Comparison of ENCODE assay signal across 8 cellular contexts in the genomic region with DNA sequence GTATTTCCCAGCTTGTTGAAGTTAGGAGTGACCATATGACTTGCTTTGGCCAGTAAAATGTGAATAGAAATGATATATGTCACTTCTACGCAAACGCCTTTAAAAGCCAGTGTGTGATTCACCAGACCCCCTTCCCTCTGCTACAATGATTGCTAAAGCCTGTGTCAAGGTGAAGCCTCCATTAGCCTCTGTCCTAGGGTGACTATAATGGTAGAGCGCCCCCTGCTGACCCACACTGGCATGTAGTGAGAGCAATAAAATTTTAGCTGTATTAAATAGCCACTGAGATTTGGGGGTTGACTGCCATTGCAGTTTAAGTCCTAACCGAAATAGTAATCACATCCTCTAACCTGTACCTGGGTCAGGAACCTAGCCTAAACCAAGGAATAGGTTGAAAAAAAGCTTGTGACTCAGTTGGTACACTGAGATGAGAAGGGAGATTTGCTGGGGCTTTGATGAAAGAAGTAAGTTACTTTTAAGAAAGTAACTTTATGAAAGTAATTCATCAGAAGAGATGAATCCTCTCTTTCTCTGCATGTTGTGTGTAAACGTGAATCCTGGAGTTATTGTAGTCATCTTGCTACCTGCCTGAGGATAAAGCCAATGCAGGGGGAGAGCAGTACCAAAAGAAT. TPM values are rescaled to one million over a fixed set of nuclear protein-coding genes. Genes with fewer than 3 reads are reported as not detected.
DNase-seq lines count a peak whose midpoint lies in the region; ATAC-seq, FAIRE-seq and TF ChIP-seq lines count a peak whose summit lies in the region.

No MANE protein-coding gene starts in this region.

- no peaks in the 10 kb centered on the region for H3K9me3 ChIP-seq in HCT116 (ENCODE audit: control insufficient read depth in 1 of 2, insufficient read depth in 1 of 2, low read depth in 1 of 2, low read length in 2 of 2)
- H3K9me3 ChIP-seq in MM.1S (replicated peaks; ENCODE audit: insufficient read depth, low read length), result no peaks in the 10 kb centered on the region
- H3K9me3 ChIP-seq in adrenal gland (replicated peaks in 1 of 3), result no peaks in the 10 kb centered on the region
- H3K9me3 ChIP-seq in small intestine (ENCODE audit: control insufficient read depth, low read depth), result no peaks in the 10 kb centered on the region

- FAIRE-seq in small intestine (lab: Jason Lieb, UNC), result no peak

- no peaks in the 10 kb centered on the region for H3K36me3 ChIP-seq in HCT116 (ENCODE audit: control insufficient read depth in 1 of 2, insufficient read depth in 2 of 2, low read length in 2 of 2)
- H3K36me3 ChIP-seq in MM.1S (replicated peaks; ENCODE audit: insufficient read depth, low read length), result no peaks in the 10 kb centered on the region
- no peaks in the 10 kb centered on the region for H3K36me3 ChIP-seq in adrenal gland (replicated peaks in 1 of 2)
- no peaks in the 10 kb centered on the region for H3K36me3 ChIP-seq in small intestine (ENCODE audit: control insufficient read depth in 2 of 2, insufficient read depth in 2 of 2, low read length in 2 of 2)

- H4K20me1 ChIP-seq in HCT116 (ENCODE audit: insufficient read depth) (no peaks in the 10 kb centered on the region), MM.1S (ENCODE audit: insufficient read depth, low read length) (no peaks in the 10 kb centered on the region)

- ATAC-seq in HCT116, result peak; percentile 97

- POLR2A ChIA-PET in HCT116 (lab: Charles Lee), result no interaction called here

- no peak for TF ChIP-seq POLR2A in HCT116 (IDR thresholded peaks at IDR 0.05; ENCODE audit: borderline replicate concordance, extremely low read depth, insufficient read depth, insufficient read length)
- TF ChIP-seq POLR2A in adrenal gland (IDR thresholded peaks at IDR 0.05), result no peak

- peak; percentile 75 for TF ChIP-seq CTCF in GM12875 (IDR thresholded peaks at IDR 0.05; ENCODE audit: borderline replicate concordance, insufficient read depth, low read depth, low read length)
- peak; percentile 81 to 93 (median 89) for TF ChIP-seq CTCF in HCT116 (IDR thresholded peaks at IDR 0.05 in 2 of 3, conservative IDR thresholded peaks at IDR 0.05 in 1 of 3; ENCODE audit: borderline replicate concordance in 1 of 3, insufficient read depth in 1 of 3, low read depth in 2 of 3, low read length in 2 of 3)
- TF ChIP-seq CTCF in MM.1S (IDR thresholded peaks at IDR 0.05; ENCODE audit: low read length), result peak; percentile 91
- TF ChIP-seq CTCF in adrenal gland (IDR thresholded peaks at IDR 0.05), result peak; percentile 90 to 96 (median 94)

- H3K9me2 ChIP-seq in HCT116 (ENCODE audit: insufficient read depth) (no peaks in the 10 kb centered on the region), MM.1S (replicated peaks; ENCODE audit: insufficient read depth, low read length) (no peaks in the 10 kb centered on the region)

- BruUV-seq in HCT116 (replicated peaks; lab: Mats Ljungman, UMichigan), result no TSS peak

- DNase-seq in HCT116 (ENCODE audit: low read depth, low spot score), result peak; percentile 61
- DNase-seq in MM.1S, result peak; percentile 72
- DNase-seq in SW480 (ENCODE audit: low spot score), result peak; percentile 47
- peak; percentile 90 to 96 (median 92) for DNase-seq in adrenal gland
- DNase-seq in hepatic stellate cell (ENCODE audit: low spot score), result peak; percentile 29
- DNase-seq in small intestine, result peak; percentile 37
- no peak for DNase-seq in middle frontal gyrus (ENCODE audit: extremely low spot score, low spot score)

- no peak overlapping the region for H2AFZ ChIP-seq in HCT116 (ENCODE audit: low read depth, low read length, poor library complexity, severe bottlenecking)
- H2AFZ ChIP-seq in MM.1S (ENCODE audit: low read length), result no peak overlapping the region

- no peak overlapping the region for H3K4me2 ChIP-seq in HCT116 (ENCODE audit: low read length)
- no peak overlapping the region for H3K4me2 ChIP-seq in MM.1S (ENCODE audit: low read depth, low read length)

- H3K4me3 ChIP-seq in GM12875 (ENCODE audit: low read depth, low read length) (no peak overlapping the region), HCT116 (replicated peaks in 1 of 2; ENCODE audit: low read depth in 1 of 2, low read length in 2 of 2) (no peak overlapping the region), MM.1S (ENCODE audit: low read length) (no peak overlapping the region), adrenal gland (no peak overlapping the region), small intestine (ENCODE audit: low read depth in 1 of 2, low read length in 2 of 2) (no peak overlapping the region)

- RAD21 ChIA-PET in HCT116 (lab: Charles Lee; ENCODE audit: low non-redundant PET in 1 of 2, low total read pairs in 2 of 2, uncharacterized antibody in 2 of 2, unreplicated experiment in 2 of 2), result interaction anchor here (0.7 to 1.4 kb wide), 3 partner anchors 172 to 376 kb away, joined by 3 to 4 read pairs (median 3); no protein-coding TSS in a partner anchor

- H3K79me2 ChIP-seq in HCT116 (ENCODE audit: insufficient read depth, low read length) (no peaks in the 10 kb centered on the region), MM.1S (ENCODE audit: low read length) (no peaks in the 10 kb centered on the region)

- no peak overlapping the region for H3K9ac ChIP-seq in HCT116 (ENCODE audit: low read length)
- no peak overlapping the region for H3K9ac ChIP-seq in MM.1S (ENCODE audit: low read length)

- peak; percentile 93 for TF ChIP-seq RAD21 in HCT116 (IDR thresholded peaks at IDR 0.05; ENCODE audit: low read depth)

- H3K27ac ChIP-seq in HCT116 (ENCODE audit: low read depth, low read length), result no peak overlapping the region
- H3K27ac ChIP-seq in MM.1S (ENCODE audit: low read length), result no peak overlapping the region
- H3K27ac ChIP-seq in adrenal gland, result peak overlapping the region in 1 of 5 donors; percentile 4
- H3K27ac ChIP-seq in small intestine (ENCODE audit: low read depth in 1 of 2, low read length in 1 of 2), result no peak overlapping the region

- WGBS in adrenal gland, 4 donors, result 20 to 36% (median 21%) methylated on average over 5 of the region's 5 CpGs
- WGBS in small intestine, 3 donors, result 43 to 55% (median 53%) methylated on average over 5 of the region's 5 CpGs

- H3K4me1 ChIP-seq in HCT116 (ENCODE audit: control insufficient read depth in 1 of 2, insufficient read depth in 2 of 2, low read length in 2 of 2) (peaks cover 0 to 27% of the 10 kb centered on the region in 2 experiments; a peak in 2 of 4 replicates), MM.1S (ENCODE audit: low read length) (no peaks in the 10 kb centered on the region), adrenal gland (replicated peaks in 1 of 2) (no peaks in the 10 kb centered on the region), small intestine (ENCODE audit: control insufficient read depth in 2 of 2, insufficient read depth in 1 of 2, low read depth in 1 of 2, low read length in 1 of 2) (no peaks in the 10 kb centered on the region)

- CTCF ChIA-PET in HCT116 (lab: Charles Lee), result interaction anchor here (0.5 to 4.7 kb wide), 23 partner anchors 10 to 381 kb away, joined by 3 to 49 read pairs (median 4); partner anchors contain the start of gene NDUFB4

- H3F3A ChIP-seq in MM.1S (ENCODE audit: insufficient read depth, low read length), result no peaks in the 10 kb centered on the region

- intact Hi-C loops in HCT116 (cut with micrococcal nuclease), result loop anchor here (1.0 to 2.0 kb wide), 3 partner anchors 172 to 376 kb away; no protein-coding TSS in a partner anchor
- intact Hi-C loops in adrenal gland (cut with DNase I), result loop anchor here in 1 of 2 donors (5.0 kb wide), 1 partner anchor 233 kb away; no protein-coding TSS in a partner anchor

- no peaks in the 10 kb centered on the region for H3K27me3 ChIP-seq in HCT116 (ENCODE audit: insufficient read depth, low read length)
- H3K27me3 ChIP-seq in MM.1S (replicated peaks; ENCODE audit: insufficient read depth, low read length), result no peaks in the 10 kb centered on the region
- H3K27me3 ChIP-seq in adrenal gland, result no peaks in the 10 kb centered on the region
- H3K27me3 ChIP-seq in small intestine (ENCODE audit: control insufficient read depth in 2 of 2, insufficient read depth in 2 of 2, low read length in 2 of 2), result no peaks in the 10 kb centered on the region

TF ChIP-seq in HCT116, 20 proteins besides CTCF, POLR2A, EP300 and RAD21 (continues in another document):
- TF ChIP-seq CBX3 (IDR thresholded peaks at IDR 0.05; ENCODE audit: low read depth), result 0 out of 2 replicates have a peak, but pooled peaks have one; percentile 17
- no peak for TF ChIP-seq ELF1 (IDR thresholded peaks at IDR 0.05; ENCODE audit: borderline replicate concordance, low read depth)
- TF ChIP-seq, protein P1, sequence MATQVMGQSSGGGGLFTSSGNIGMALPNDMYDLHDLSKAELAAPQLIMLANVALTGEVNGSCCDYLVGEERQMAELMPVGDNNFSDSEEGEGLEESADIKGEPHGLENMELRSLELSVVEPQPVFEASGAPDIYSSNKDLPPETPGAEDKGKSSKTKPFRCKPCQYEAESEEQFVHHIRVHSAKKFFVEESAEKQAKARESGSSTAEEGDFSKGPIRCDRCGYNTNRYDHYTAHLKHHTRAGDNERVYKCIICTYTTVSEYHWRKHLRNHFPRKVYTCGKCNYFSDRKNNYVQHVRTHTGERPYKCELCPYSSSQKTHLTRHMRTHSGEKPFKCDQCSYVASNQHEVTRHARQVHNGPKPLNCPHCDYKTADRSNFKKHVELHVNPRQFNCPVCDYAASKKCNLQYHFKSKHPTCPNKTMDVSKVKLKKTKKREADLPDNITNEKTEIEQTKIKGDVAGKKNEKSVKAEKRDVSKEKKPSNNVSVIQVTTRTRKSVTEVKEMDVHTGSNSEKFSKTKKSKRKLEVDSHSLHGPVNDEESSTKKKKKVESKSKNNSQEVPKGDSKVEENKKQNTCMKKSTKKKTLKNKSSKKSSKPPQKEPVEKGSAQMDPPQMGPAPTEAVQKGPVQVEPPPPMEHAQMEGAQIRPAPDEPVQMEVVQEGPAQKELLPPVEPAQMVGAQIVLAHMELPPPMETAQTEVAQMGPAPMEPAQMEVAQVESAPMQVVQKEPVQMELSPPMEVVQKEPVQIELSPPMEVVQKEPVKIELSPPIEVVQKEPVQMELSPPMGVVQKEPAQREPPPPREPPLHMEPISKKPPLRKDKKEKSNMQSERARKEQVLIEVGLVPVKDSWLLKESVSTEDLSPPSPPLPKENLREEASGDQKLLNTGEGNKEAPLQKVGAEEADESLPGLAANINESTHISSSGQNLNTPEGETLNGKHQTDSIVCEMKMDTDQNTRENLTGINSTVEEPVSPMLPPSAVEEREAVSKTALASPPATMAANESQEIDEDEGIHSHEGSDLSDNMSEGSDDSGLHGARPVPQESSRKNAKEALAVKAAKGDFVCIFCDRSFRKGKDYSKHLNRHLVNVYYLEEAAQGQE (IDR thresholded peaks at IDR 0.05; ENCODE audit: low read depth), result no peak
- peak; percentile 69 for TF ChIP-seq YY1 (IDR thresholded peaks at IDR 0.05; ENCODE audit: extremely low read depth, insufficient replicate concordance, low read depth, low read length)

RNA-seq across cellular contexts. Expression of gene GTF2E1, which starts 52.6 kb away (rescaled TPM):
- total RNA-seq in HCT116 (2021; ENCODE audit: unreplicated experiment) (21.5 TPM), adrenal gland (10 to 100 TPM; 11.6 to 37.3 (median 26.5) TPM)
- 5.8 and 9.5 TPM in 2 replicates for polyA plus RNA-seq in HCT116 (2012)
- polyA plus RNA-seq in adrenal gland (10 to 100 TPM; 10.2 to 29.0 (median 15.2) TPM), small intestine (1 to 10 TPM; 3.0 to 7.0 (median 3.6) TPM)

RNA-seq across cellular contexts. Expression of gene RABL3, which starts 52.8 kb away (rescaled TPM):
- total RNA-seq in HCT116 (2021; ENCODE audit: unreplicated experiment) (23.8 TPM), adrenal gland (10 to 100 TPM; 23.8 to 75.4 (median 53.0) TPM)
- polyA plus RNA-seq in HCT116 (2012), result 6.6 and 12.0 TPM in 2 replicates
- polyA plus RNA-seq in adrenal gland (10 to 100 TPM in 1 of 3 donors, 1 to 10 TPM in 2; 5.8 to 94.2 (median 9.0) TPM), small intestine (10 to 100 TPM in 1 of 3 donors, 1 to 10 TPM in 2; 7.6 to 12.8 (median 7.6) TPM)
